ENCODE assay signal across 25 cellular contexts in genomic region chr4:6573551-6573950, GRCh38. TPM values are rescaled to one million over a fixed set of nuclear protein-coding genes. Genes with fewer than 3 reads are reported as not detected.
DNase-seq lines count a peak whose midpoint lies in the region; ATAC-seq, FAIRE-seq and TF ChIP-seq lines count a peak whose summit lies in the region.
"Had no signal": no experiment of that assay in that cellular context is flagged by ENCODE, and none has a peak within 500 bp of the region (broad histone marks: within the 10 kb centered on the region; RNA-seq: fewer than 3 reads in every experiment).

No MANE protein-coding gene starts in this region.

- H3K4me2 ChIP-seq in HepG2 (ENCODE audit: low read depth, low read length), result peak overlapping the region; percentile 84; the same call in 1 of the 2 replicates

- POLR2A ChIA-PET in HepG2 (lab: Yijun Ruan, JAX), result interaction anchor here (1.8 kb wide), 1 partner anchor 117 kb away, joined by 10 read pairs; no protein-coding TSS in a partner anchor

- H3K36me3 ChIP-seq in HepG2 (replicated peaks in 1 of 2; ENCODE audit: control insufficient read depth in 1 of 2, insufficient read depth in 2 of 2, low read length in 2 of 2), result peaks cover 2 to 4% of the 10 kb centered on the region in 2 experiments; a peak in 1 of 5 replicates
- H3K36me3 ChIP-seq in right lobe of liver, result peaks cover 0 to 5% (median 0%) of the 10 kb centered on the region in 4 donors
- H3K36me3 ChIP-seq: adrenal gland had no signal

- intact Hi-C loops in HepG2 (cut with micrococcal nuclease; ENCODE audit: unreplicated experiment), result no loop called here
- intact Hi-C loops in right lobe of liver (cut with DNase I), result no loop called here
- intact Hi-C loops in natural killer cell (cut with micrococcal nuclease), result no loop called here

- no peak overlapping the region for H2AFZ ChIP-seq in HepG2 (ENCODE audit: low read length)
- H2AFZ ChIP-seq: parathyroid adenoma had no signal

- ATAC-seq in HepG2 (no peak), right lobe of liver (no peak), natural killer cell (no peak)
- ATAC-seq in stimulated activated memory B cell treated with anti-CD40 and anti-IgM and Interleukin-4, amounts not matched to agents 10 μg/mL and 1 μg/mL and 100 μg/mL, for 72 hours, result no peak
- ATAC-seq in stimulated activated naive B cell treated with anti-CD40 and anti-IgM and Interleukin-4, amounts not matched to agents 10 μg/mL and 1 μg/mL and 100 μg/mL, for 72 hours (replicated peaks), result no peak
- ATAC-seq: activated CD8-positive, alpha-beta T cell treated with anti-CD3 and anti-CD28 coated beads, Interleukin-2, amount 10 ng/mL, durations not matched to agents 7 days and 5 days; body of pancreas had no signal

- in situ Hi-C loops in HepG2 (cut with HindIII; ENCODE audit: extremely low pct_ligation_motif_present, low pct_unique_long_range_greater_than_20kb), result loop anchor here (25.0 kb wide), 1 partner anchor 336 kb away; no protein-coding TSS in a partner anchor

- TF ChIP-seq EP300 in HepG2 (IDR thresholded peaks at IDR 0.05; ENCODE audit: low read depth in 2 of 2, low read length in 2 of 2) (no peak), HepG2 (CRISPR knock-in tag; IDR thresholded peaks at IDR 0.05; ENCODE audit: borderline replicate concordance) (no peak)

- H3K4me3 ChIP-seq in HepG2 (replicated peaks in 1 of 3; ENCODE audit: insufficient read depth in 1 of 3, low read depth in 2 of 3, low read length in 3 of 3) (no peak overlapping the region), right lobe of liver (no peak overlapping the region)
- H3K4me3 ChIP-seq: body of pancreas had no signal

- CTCF ChIA-PET in HepG2 (lab: Yijun Ruan, JAX; ENCODE audit: low intra/inter-chr PET ratio, low total read pairs), result no interaction called here

- H3K4me1 Mint-ChIP-seq in immature natural killer cell (peaks cover 5 to 12% of the 10 kb centered on the region in 2 donors), natural killer cell (peaks cover 0 to 19% of the 10 kb centered on the region in 2 donors)
- H3K4me1 Mint-ChIP-seq in stimulated activated memory B cell treated with anti-CD40 and anti-IgM and Interleukin-4, amounts not matched to agents 10 μg/mL and 1 μg/mL and 100 μg/mL, for 72 hours, result peaks cover 12% of the 10 kb centered on the region
- peaks cover 7 to 19% of the 10 kb centered on the region in 2 donors for H3K4me1 Mint-ChIP-seq in stimulated activated naive B cell treated with anti-CD40 and anti-IgM and Interleukin-4, amounts not matched to agents 10 μg/mL and 1 μg/mL and 100 μg/mL, for 72 hours

- TF ChIP-seq CTCF in HepG2 (CRISPR knock-in tag; IDR thresholded peaks at IDR 0.05) (no peak), right lobe of liver (IDR thresholded peaks at IDR 0.05) (no peak), natural killer cell (IDR thresholded peaks at IDR 0.05) (no peak)

- H3K79me2 ChIP-seq in HepG2 (ENCODE audit: insufficient read depth, low read length), result no peaks in the 10 kb centered on the region
- H3K79me2 ChIP-seq: parathyroid adenoma had no signal

- H3K27me3 Mint-ChIP-seq in immature natural killer cell (ENCODE audit: low read depth in 3 of 3) (peaks cover 0 to 6% (median 0%) of the 10 kb centered on the region in 3 donors), natural killer cell (ENCODE audit: low read depth in 2 of 2) (peaks cover 0 to 7% of the 10 kb centered on the region in 2 donors)
- no peaks in the 10 kb centered on the region for H3K27me3 Mint-ChIP-seq in stimulated activated memory B cell treated with anti-CD40 and anti-IgM and Interleukin-4, amounts not matched to agents 10 μg/mL and 1 μg/mL and 100 μg/mL, for 72 hours
- H3K27me3 Mint-ChIP-seq in stimulated activated naive B cell treated with anti-CD40 and anti-IgM and Interleukin-4, amounts not matched to agents 10 μg/mL and 1 μg/mL and 100 μg/mL, for 72 hours, result peaks cover 10 to 21% of the 10 kb centered on the region in 2 donors

- H3K9me3 ChIP-seq in HepG2 (ENCODE audit: low read length) (peaks cover 4% of the 10 kb centered on the region; the same call in 1 of the 2 replicates), right lobe of liver (no peaks in the 10 kb centered on the region)
- H3K9me3 ChIP-seq: adrenal gland, body of pancreas, right atrium auricular region, suprapubic skin had no signal

- H3K27ac Mint-ChIP-seq in immature natural killer cell (peak overlapping the region in 1 of 6 donors; percentile 17), natural killer cell (no peak overlapping the region)
- H3K27ac Mint-ChIP-seq in stimulated activated memory B cell treated with anti-CD40 and anti-IgM and Interleukin-4, amounts not matched to agents 10 μg/mL and 1 μg/mL and 100 μg/mL, for 72 hours, result no peak overlapping the region
- H3K27ac Mint-ChIP-seq in stimulated activated naive B cell treated with anti-CD40 and anti-IgM and Interleukin-4, amounts not matched to agents 10 μg/mL and 1 μg/mL and 100 μg/mL, for 72 hours, result no peak overlapping the region
- H3K27ac Mint-ChIP-seq: activated CD8-positive, alpha-beta T cell treated with anti-CD3 and anti-CD28 coated beads, Interleukin-2, amount 10 ng/mL, durations not matched to agents 7 days and 5 days had no signal

- FAIRE-seq in HepG2 (lab: Jason Lieb, UNC), result no peak
- FAIRE-seq: GM12891 had no signal

- H3K27ac ChIP-seq in HepG2 (ENCODE audit: extremely low read length, insufficient read depth, low read length) (no peak overlapping the region), right lobe of liver (no peak overlapping the region)
- H3K27ac ChIP-seq: adrenal gland, body of pancreas, HL-60, parathyroid adenoma, right atrium auricular region, suprapubic skin had no signal

- H3K4me1 ChIP-seq in HepG2 (ENCODE audit: insufficient read depth, low read length) (peaks cover 21% of the 10 kb centered on the region), right lobe of liver (peaks cover 0 to 20% (median 10%) of the 10 kb centered on the region in 4 donors)

- TF ChIP-seq POLR2A in HepG2 (IDR thresholded peaks at IDR 0.05; ENCODE audit: insufficient read depth in 1 of 2, low read depth in 2 of 2, low read length in 2 of 2) (no peak), right lobe of liver (IDR thresholded peaks at IDR 0.05) (no peak)

- no peak for TF ChIP-seq RAD21 in HepG2 (CRISPR knock-in tag; IDR thresholded peaks at IDR 0.05)

- H3K9me3 Mint-ChIP-seq in immature natural killer cell (no peaks in the 10 kb centered on the region), natural killer cell (no peaks in the 10 kb centered on the region)
- H3K9me3 Mint-ChIP-seq in stimulated activated memory B cell treated with anti-CD40 and anti-IgM and Interleukin-4, amounts not matched to agents 10 μg/mL and 1 μg/mL and 100 μg/mL, for 72 hours, result peaks cover 7% of the 10 kb centered on the region
- H3K9me3 Mint-ChIP-seq in stimulated activated naive B cell treated with anti-CD40 and anti-IgM and Interleukin-4, amounts not matched to agents 10 μg/mL and 1 μg/mL and 100 μg/mL, for 72 hours, result peaks cover 0 to 2% of the 10 kb centered on the region in 2 donors

- H4K20me1 ChIP-seq in HepG2 (ENCODE audit: insufficient read depth, low read length), result no peaks in the 10 kb centered on the region

- no TSS peak for BruUV-seq in HepG2 (replicated peaks; lab: Mats Ljungman, UMichigan)

- WGBS in HepG2 (ENCODE audit: low lambda C conversion rate), result 20% methylated on average over 1 of the region's 6 CpGs
- 100% methylated on average over 2 of the region's 6 CpGs for WGBS in right lobe of liver (ENCODE audit: insufficient coverage, low coverage, low lambda C conversion rate, missing lambda C conversion rate)

- H3K4me3 Mint-ChIP-seq in immature natural killer cell, result peak overlapping the region; percentile 17 to 91 (median 85)
- H3K4me3 Mint-ChIP-seq in stimulated activated memory B cell treated with anti-CD40 and anti-IgM and Interleukin-4, amounts not matched to agents 10 μg/mL and 1 μg/mL and 100 μg/mL, for 72 hours, result peak overlapping the region; percentile 96
- H3K4me3 Mint-ChIP-seq in stimulated activated naive B cell treated with anti-CD40 and anti-IgM and Interleukin-4, amounts not matched to agents 10 μg/mL and 1 μg/mL and 100 μg/mL, for 72 hours, result peak overlapping the region in 1 of 2 donors; percentile 17
- no peak overlapping the region for H3K4me3 Mint-ChIP-seq in natural killer cell

- peaks cover 2 to 34% of the 10 kb centered on the region in 2 experiments; a peak in 3 of 5 replicates for H3K27me3 ChIP-seq in HepG2 (ENCODE audit: control insufficient read depth in 1 of 2, insufficient read depth in 2 of 2, low read length in 2 of 2)
- no peaks in the 10 kb centered on the region for H3K27me3 ChIP-seq in right lobe of liver
- H3K27me3 ChIP-seq: adrenal gland, body of pancreas, right atrium auricular region, suprapubic skin had no signal

- no peak overlapping the region for H3K9ac ChIP-seq in HepG2 (ENCODE audit: insufficient read depth, low read depth, low read length)
- H3K9ac ChIP-seq: parathyroid adenoma had no signal

- H3K36me3 Mint-ChIP-seq in immature natural killer cell (peaks cover 4 to 6% (median 5%) of the 10 kb centered on the region in 3 donors), natural killer cell (no peaks in the 10 kb centered on the region)
- H3K36me3 Mint-ChIP-seq in stimulated activated memory B cell treated with anti-CD40 and anti-IgM and Interleukin-4, amounts not matched to agents 10 μg/mL and 1 μg/mL and 100 μg/mL, for 72 hours, result peaks cover 18% of the 10 kb centered on the region
- peaks cover 11 to 16% of the 10 kb centered on the region in 2 donors for H3K36me3 Mint-ChIP-seq in stimulated activated naive B cell treated with anti-CD40 and anti-IgM and Interleukin-4, amounts not matched to agents 10 μg/mL and 1 μg/mL and 100 μg/mL, for 72 hours

- no peak for DNase-seq in HepG2 (ENCODE audit: low spot score)
- no peak for DNase-seq in right lobe of liver
- peak; percentile 10 for DNase-seq in NCI-H774 (lab: John Stamatoyannopoulos, UW)
- no peak for DNase-seq in immature natural killer cell
- no peak for DNase-seq in stimulated activated naive B cell treated with anti-CD40 and anti-IgM and Interleukin-4, amounts not matched to agents 10 μg/mL and 1 μg/mL and 100 μg/mL, for 72 hours
- no peak for DNase-seq in natural killer cell
- no peak for DNase-seq in NCI-H187 treated with DMSO at 0.1 percent for 48 hours (lab: John Stamatoyannopoulos, UW)
- DNase-seq: activated CD8-positive, alpha-beta T cell treated with anti-CD3 and anti-CD28 coated beads, Interleukin-2, amount 10 ng/mL, durations not matched to agents 7 days and 5 days; activated gamma-delta T cell treated with Interleukin-2 at 50 U/mL for 16 hours; adrenal gland; body of pancreas; C1 segment of cervical spinal cord; hippocampal formation; MV-4-11; NCI-H187; NCI-H526 treated with DMSO at 0.1 percent for 48 hours; RPMI8226; stimulated activated CD4-positive, alpha-beta T cell treated with anti-CD3 and anti-CD28 coated beads, Interleukin-2, amount 100 ng/mL, for 48 hours; T-helper 1 cell had no signal

RNA-seq across cellular contexts. Expression of gene MAN2B2, which starts 1.4 kb away (rescaled TPM):
- total RNA-seq in HepG2 (2016; rRNA removed; fragmentation: Illumina TruSeq; extraction: Trizol) (2.8 and 5.4 TPM in 2 replicates), right lobe of liver (10 to 100 TPM; 22.3 to 34.1 (median 27.5) TPM), natural killer cell (10 to 100 TPM; 34.5 to 47.8 (median 39.0) TPM)
- 0.62 and 0.71 TPM in 2 replicates for total RNA-seq in HepG2 (2016; cell fraction: cytosol; rRNA removed; fragmentation: Illumina TruSeq; extraction: Trizol; ENCODE audit: low read depth)
- 2.0 and 5.4 TPM in 2 replicates for total RNA-seq in HepG2 (2016; cell fraction: insoluble cytoplasmic fraction; rRNA removed; fragmentation: Illumina TruSeq; extraction: Trizol)
- 1.1 and 1.2 TPM in 2 replicates for total RNA-seq in HepG2 (2016; cell fraction: membrane; rRNA removed; fragmentation: Illumina TruSeq; extraction: Trizol)
- total RNA-seq in HepG2 (2016; cell fraction: nucleus; rRNA removed; fragmentation: Illumina TruSeq; extraction: Trizol), result 6.3 and 8.0 TPM in 2 replicates
- polyA plus RNA-seq in HepG2 (2011; rRNA removed) (4.8 and 6.4 TPM in 2 replicates), immature natural killer cell (10 to 100 TPM; 12.9 to 34.9 (median 15.3) TPM)
- polyA plus RNA-seq in HepG2 (2011; cell fraction: cytosol; rRNA removed), result 4.7 and 6.1 TPM in 2 replicates
- 14.1 and 16.0 TPM in 2 replicates for polyA plus RNA-seq in HepG2 (2011; cell fraction: nucleus; rRNA removed)
- 4.4 and 4.5 TPM in 2 replicates for polyA plus RNA-seq in HepG2 (2012)
- 0.44 TPM in 2 replicates for polyA plus RNA-seq in HepG2 (2016; cell fraction: cytosol; fragmentation: Illumina TruSeq; extraction: Trizol; ENCODE audit: low read depth)
- 2.4 and 3.0 TPM in 2 replicates for polyA plus RNA-seq in HepG2 (2016; cell fraction: insoluble cytoplasmic fraction; fragmentation: Illumina TruSeq; extraction: Trizol; ENCODE audit: low read depth)
- 0.70 and 0.92 TPM in 2 replicates for polyA plus RNA-seq in HepG2 (2016; cell fraction: membrane; fragmentation: Illumina TruSeq; extraction: Trizol; ENCODE audit: low read depth)
- polyA plus RNA-seq in HepG2 (2016; cell fraction: nucleus; fragmentation: Illumina TruSeq; extraction: Trizol; ENCODE audit: insufficient read depth, low read depth), result 14.4 and 14.5 TPM in 2 replicates
- 9.0 and 18.8 TPM in 2 replicates for polyA minus RNA-seq in HepG2 (2011; rRNA and poly(A)+ RNA removed; ENCODE audit: low replicate concordance)
- polyA minus RNA-seq in HepG2 (2011; cell fraction: cytosol; rRNA and poly(A)+ RNA removed), result 7.6 and 8.0 TPM in 2 replicates
- polyA minus RNA-seq in HepG2 (2011; cell fraction: nucleus; rRNA and poly(A)+ RNA removed), result 5.0 and 6.2 TPM in 2 replicates
